15 cellular contexts compared by ENCODE assay signal in the genomic region with DNA sequence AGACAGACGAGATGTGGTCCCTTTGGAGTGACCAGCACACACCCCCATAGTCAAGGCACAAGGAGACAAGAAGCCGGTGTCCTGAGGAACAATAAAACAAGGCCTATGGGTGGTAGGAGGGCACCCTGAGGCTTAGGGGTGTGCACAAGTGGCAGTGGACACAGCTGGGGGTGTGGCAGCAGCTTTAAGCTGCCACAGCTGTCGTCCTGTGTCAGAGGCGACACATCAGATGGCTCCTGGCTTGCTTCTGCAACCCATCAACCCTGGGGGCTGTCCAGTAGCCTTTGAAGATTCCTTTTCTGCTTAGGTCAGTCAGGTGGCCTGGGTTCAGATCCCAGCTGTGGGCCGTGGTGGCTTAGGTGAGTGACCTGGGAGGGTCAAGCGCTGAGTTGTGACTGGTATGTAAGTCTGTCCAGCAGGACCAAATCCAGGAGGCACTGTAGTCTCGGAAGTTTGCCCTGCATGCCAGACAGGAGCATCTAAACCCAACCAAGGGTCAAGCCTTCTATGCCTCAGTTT. TPM values are rescaled to one million over a fixed set of nuclear protein-coding genes. Genes with fewer than 3 reads are reported as not detected.
DNase-seq lines count a peak whose midpoint lies in the region; ATAC-seq lines count a peak whose summit lies in the region.
"Had no signal": no experiment of that assay in that cellular context is flagged by ENCODE, and none has a peak within 500 bp of the region (broad histone marks: within the 10 kb centered on the region; RNA-seq: fewer than 3 reads in every experiment).

No MANE protein-coding gene starts in this region.

- H3K4me1 ChIP-seq in SJCRH30: peaks cover 37% of the 10 kb centered on the region
- H3K4me1 ChIP-seq in trophoblast cell (ENCODE audit: control insufficient read depth in 1 of 2, insufficient read depth in 2 of 2, low read length in 2 of 2): peaks cover 16 to 20% of the 10 kb centered on the region in 2 experiments
- H3K4me1 ChIP-seq: BLaER1 had no signal

- no peaks in the 10 kb centered on the region for H3K36me3 ChIP-seq in SJCRH30
- H3K36me3 ChIP-seq in trophoblast cell (ENCODE audit: control insufficient read depth in 1 of 2, insufficient read depth in 2 of 2, low read length in 2 of 2): no peaks in the 10 kb centered on the region
- H3K36me3 ChIP-seq: BLaER1 had no signal

- no peak overlapping the region for H4K8ac ChIP-seq in trophoblast cell (ENCODE audit: low read depth, low read length)

- no peak overlapping the region for H4K12ac ChIP-seq in trophoblast cell (ENCODE audit: low read depth, low read length)

- H2AK5ac ChIP-seq in trophoblast cell (ENCODE audit: low read length): no peak overlapping the region

- H2BK120ac ChIP-seq in trophoblast cell (ENCODE audit: insufficient read depth, low read length, poor library complexity): no peak overlapping the region

- ATAC-seq in HG03571 (IDR thresholded peaks at IDR 0.05; ENCODE audit: unreplicated experiment) (no peak), GM21526 (IDR thresholded peaks at IDR 0.05; ENCODE audit: low FRiP score, unreplicated experiment) (no peak)

- H3K18ac ChIP-seq in trophoblast cell (ENCODE audit: low read length): no peak overlapping the region

- no peak overlapping the region for H4K91ac ChIP-seq in trophoblast cell (ENCODE audit: low read depth, low read length)

- H3K4me3 ChIP-seq in SJCRH30: no peak overlapping the region
- H3K4me3 ChIP-seq in trophoblast cell (ENCODE audit: low read depth, low read length): no peak overlapping the region
- H3K4me3 ChIP-seq: BLaER1, GM23248 had no signal

- H3K79me1 ChIP-seq in trophoblast cell (ENCODE audit: low read length): no peaks in the 10 kb centered on the region

- no peak overlapping the region for H3K4me2 ChIP-seq in trophoblast cell (ENCODE audit: low read length)
- H3K4me2 ChIP-seq: BLaER1 had no signal

- H3K27me3 ChIP-seq in SJCRH30: no peaks in the 10 kb centered on the region
- no peaks in the 10 kb centered on the region for H3K27me3 ChIP-seq in trophoblast cell (ENCODE audit: insufficient read depth, low read length)
- H3K27me3 ChIP-seq: BLaER1 had no signal

- H3K4ac ChIP-seq in trophoblast cell (ENCODE audit: low read depth, low read length): no peak overlapping the region

- DNase-seq in NCI-H1417 (lab: John Stamatoyannopoulos, UW): peak in 2 of 3 experiments; percentile 28 to 56
- no peak for DNase-seq in NCI-H1417 treated with DMSO at 0.1 percent for 48 hours (lab: John Stamatoyannopoulos, UW)
- DNase-seq in SJCRH30: peak; percentile 87 to 95
- DNase-seq in trophoblast cell: peak; percentile 57 to 68
- no peak for DNase-seq in Ammon's horn (ENCODE audit: low spot score)
- DNase-seq: Caco-2; CD8-positive, alpha-beta memory T cell; DND-41; GF-D8; GM23248; H7 had no signal

- H3K14ac ChIP-seq in trophoblast cell (ENCODE audit: low read length): no peak overlapping the region

- H3K9me3 ChIP-seq in SJCRH30 (replicated peaks) (no peaks in the 10 kb centered on the region), trophoblast cell (ENCODE audit: insufficient read depth, low read depth, low read length) (no peaks in the 10 kb centered on the region)
- H3K9me3 ChIP-seq: BLaER1, Caco-2 had no signal

- H2AFZ ChIP-seq in trophoblast cell (ENCODE audit: insufficient read depth, low read length, poor library complexity): no peak overlapping the region
- H2AFZ ChIP-seq: GM23248 had no signal

- H2BK5ac ChIP-seq in trophoblast cell (ENCODE audit: low read depth, low read length, poor library complexity): no peak overlapping the region

- H3K27ac ChIP-seq in SJCRH30 (no peak overlapping the region), trophoblast cell (ENCODE audit: low read depth, low read length) (no peak overlapping the region)
- H3K27ac ChIP-seq: 22Rv1, BLaER1, GM23248 had no signal

- H2BK12ac ChIP-seq in trophoblast cell (ENCODE audit: low read length): no peak overlapping the region

- H3K9ac ChIP-seq in trophoblast cell (ENCODE audit: low read length): no peak overlapping the region
- H3K9ac ChIP-seq: BLaER1, GM23248 had no signal

- no peak overlapping the region for H3K23ac ChIP-seq in trophoblast cell (ENCODE audit: low read length)

- WGBS in trophoblast cell (ENCODE audit: extremely low coverage, insufficient coverage, insufficient read length): no CpG with 5 or more reads among the region's 7 CpGs

- no peaks in the 10 kb centered on the region for H3K79me2 ChIP-seq in trophoblast cell (ENCODE audit: control insufficient read depth, insufficient read depth, low read length, poor library complexity)

RNA-seq across cellular contexts. Expression of gene DRC3, which starts 15.8 kb away (rescaled TPM):
- total RNA-seq in SJCRH30 (2014; rRNA removed; shearing (Covaris generic)): 0.66 and 0.89 TPM in 2 replicates
- polyA plus RNA-seq in trophoblast cell (2013): 0.39 and 0.47 TPM in 2 replicates
- polyA plus RNA-seq: CD8-positive, alpha-beta memory T cell had no signal

RNA-seq across cellular contexts. Expression of gene TOM1L2, which starts 16.3 kb away (rescaled TPM):
- total RNA-seq in SJCRH30 (2014; rRNA removed; shearing (Covaris generic)): 22.3 and 30.0 TPM in 2 replicates
- polyA plus RNA-seq in trophoblast cell (2013): 76.2 and 80.2 TPM in 2 replicates

RNA-seq across cellular contexts. Expression of gene ATPAF2, which starts 50.5 kb away (rescaled TPM):
- 53.6 and 58.3 TPM in 2 replicates for total RNA-seq in SJCRH30 (2014; rRNA removed; shearing (Covaris generic))
- 19.0 and 19.7 TPM in 2 replicates for polyA plus RNA-seq in trophoblast cell (2013)

RNA-seq across cellular contexts. Expression of gene GID4, which starts 50.7 kb away (rescaled TPM):
- 35.4 and 39.6 TPM in 2 replicates for total RNA-seq in SJCRH30 (2014; rRNA removed; shearing (Covaris generic))
- polyA plus RNA-seq in trophoblast cell (2013): 7.6 and 8.3 TPM in 2 replicates

Comparison
In these comparisons a context has a peak if more than half of its experiments do, and no peak if none do; other contexts are left out.
1. DNase-seq: peak in NCI-H1417 (2 of 3), SJCRH30 (2 of 2) and trophoblast cell (2 of 2); none in NCI-H1417 treated with DMSO at 0.1 percent for 48 hours (single experiment) and Ammon's horn (single experiment).